Comparison of ENCODE assay signal across 21 cellular contexts in the genomic region with DNA sequence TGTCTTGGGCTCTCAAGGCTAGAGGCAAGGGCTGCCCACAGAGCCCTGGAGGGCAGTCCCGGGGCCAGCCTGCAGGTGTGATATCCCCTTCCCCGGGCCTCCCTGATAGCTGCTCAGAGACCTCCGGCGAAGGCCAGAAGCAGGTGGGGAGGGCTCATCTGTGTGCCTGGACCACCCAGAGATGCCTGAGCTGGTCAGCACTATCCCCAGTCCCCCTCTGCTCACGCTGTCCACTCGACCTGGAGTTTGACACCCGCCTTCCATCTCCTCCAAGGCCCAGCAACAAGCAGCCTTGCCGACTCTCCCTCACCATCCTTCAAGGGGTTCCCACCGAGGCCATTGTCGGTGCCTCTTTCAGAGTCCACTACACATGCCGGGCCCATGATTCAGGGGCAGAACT.
"Had no signal": no experiment of that assay in that cellular context is flagged by ENCODE, and none has a peak within 500 bp of the region (broad histone marks: within the 10 kb centered on the region; RNA-seq: fewer than 3 reads in every experiment).

No MANE protein-coding gene starts in this region.

- H3K27ac Mint-ChIP-seq: natural killer cell; neural progenitor cell; stimulated activated memory B cell treated with anti-CD40 and anti-IgM and Interleukin-4, amounts not matched to agents 10 μg/mL and 1 μg/mL and 100 μg/mL, for 72 hours; stimulated activated naive CD8-positive, alpha-beta T cell treated with anti-CD3 and anti-CD28 coated beads, Interleukin-15, Interleukin-2, amounts not matched to agents 100 ng/mL and 50 ng/mL, for 24 hours had no signal

- H3K9me3 ChIP-seq: colonic mucosa, esophagus squamous epithelium, gastroesophageal sphincter, pancreas, tibial artery, upper lobe of left lung, uterus had no signal

- H3K4me3 Mint-ChIP-seq: immature natural killer cell; natural killer cell; neural progenitor cell; stimulated activated memory B cell treated with anti-CD40 and anti-IgM and Interleukin-4, amounts not matched to agents 10 μg/mL and 1 μg/mL and 100 μg/mL, for 72 hours; stimulated activated naive CD8-positive, alpha-beta T cell treated with anti-CD3 and anti-CD28 coated beads, Interleukin-15, Interleukin-2, amounts not matched to agents 100 ng/mL and 50 ng/mL, for 24 hours had no signal

- H3K4me1 ChIP-seq: colonic mucosa, gastroesophageal sphincter, neural progenitor cell, pancreas, tibial artery, upper lobe of left lung, uterus had no signal

- H3K36me3 ChIP-seq: colonic mucosa, neural progenitor cell, pancreas, uterus had no signal

- ATAC-seq: gastroesophageal sphincter; left colon; natural killer cell; pancreas; stimulated activated memory B cell treated with anti-CD40 and anti-IgM and Interleukin-4, amounts not matched to agents 10 μg/mL and 1 μg/mL and 100 μg/mL, for 72 hours had no signal

- H3K27ac ChIP-seq: colonic mucosa, esophagus squamous epithelium, gastroesophageal sphincter, neural progenitor cell, pancreas, tibial artery, upper lobe of left lung, uterus had no signal

- H3K36me3 Mint-ChIP-seq: natural killer cell, neural progenitor cell had no signal

- DNase-seq: cerebellar nuclear complex; colonic mucosa; dermis blood vessel endothelial cell; esophagus squamous epithelium; foreskin fibroblast; glutamatergic neuron; immature natural killer cell; left colon; natural killer cell; occipital lobe; pancreas; small intestine; stimulated activated CD4-positive, alpha-beta T cell treated with anti-CD3 and anti-CD28 coated beads, Interleukin-4, amount 100 ng/mL, for 1 hour; stimulated activated CD8-positive, alpha-beta memory T cell treated with anti-CD3 and anti-CD28 coated beads, Interleukin-4, amount 100 ng/mL, for 48 hours; tibial artery; uterus had no signal

- H3K27me3 Mint-ChIP-seq: stimulated activated memory B cell treated with anti-CD40 and anti-IgM and Interleukin-4, amounts not matched to agents 10 μg/mL and 1 μg/mL and 100 μg/mL, for 72 hours; stimulated activated naive CD8-positive, alpha-beta T cell treated with anti-CD3 and anti-CD28 coated beads, Interleukin-15, Interleukin-2, amounts not matched to agents 100 ng/mL and 50 ng/mL, for 24 hours had no signal

- H3K4me1 Mint-ChIP-seq: immature natural killer cell, natural killer cell, neural progenitor cell had no signal

- H3K4me3 ChIP-seq: colonic mucosa, esophagus squamous epithelium, gastroesophageal sphincter, neural progenitor cell, pancreas, tibial artery, upper lobe of left lung, uterus had no signal

- H3K27me3 ChIP-seq: colonic mucosa, esophagus squamous epithelium, gastroesophageal sphincter, neural progenitor cell, pancreas, tibial artery, upper lobe of left lung, uterus had no signal
